10 cellular contexts compared by ENCODE assay signal in the genomic region with DNA sequence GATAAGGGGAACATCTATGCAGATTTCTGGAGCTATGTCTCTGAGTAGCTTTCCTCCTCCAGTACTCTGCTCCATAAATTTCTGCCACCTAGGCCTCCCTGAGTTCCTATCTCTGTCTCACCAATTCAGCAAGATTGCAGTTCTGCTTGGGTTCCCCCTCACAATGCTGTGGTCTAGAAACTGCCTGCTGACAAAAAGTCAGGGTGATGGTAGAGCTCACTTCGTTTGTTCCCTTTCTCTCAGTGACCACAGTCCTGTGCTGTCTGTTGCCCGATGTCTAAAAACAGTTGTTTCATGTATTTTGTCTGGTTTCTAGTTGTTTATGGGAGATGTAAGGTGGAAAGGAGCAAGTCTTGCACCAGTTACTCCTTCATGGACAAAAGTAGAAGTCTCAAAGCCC. TPM values are rescaled to one million over a fixed set of nuclear protein-coding genes. Genes with fewer than 3 reads are reported as not detected.
DNase-seq lines count a peak whose midpoint lies in the region; ATAC-seq and TF ChIP-seq lines count a peak whose summit lies in the region.
"Had no signal": no experiment of that assay in that cellular context is flagged by ENCODE, and none has a peak within 500 bp of the region (broad histone marks: within the 10 kb centered on the region; RNA-seq: fewer than 3 reads in every experiment).

No MANE protein-coding gene starts in this region.

- peaks cover 49% of the 10 kb centered on the region for H3K79me2 ChIP-seq in GM23338 (replicated peaks; ENCODE audit: insufficient read depth)

- peaks cover 11% of the 10 kb centered on the region; the same call in 1 of the 2 replicates for H3K4me1 ChIP-seq in GM23338 (ENCODE audit: insufficient read depth)
- peaks cover 12% of the 10 kb centered on the region for H3K4me1 ChIP-seq in foreskin keratinocyte
- no peaks in the 10 kb centered on the region for H3K4me1 ChIP-seq in breast epithelium

- TF ChIP-seq CTCF in GM23338 (conservative IDR thresholded peaks at IDR 0.05; ENCODE audit: low read depth in 2 of 2) (no peak), nephron progenitor cell (IDR thresholded peaks at IDR 0.05) (no peak), foreskin keratinocyte (conservative IDR thresholded peaks at IDR 0.05) (no peak), breast epithelium (IDR thresholded peaks at IDR 0.05) (no peak)

- no peak overlapping the region for H3K4me2 ChIP-seq in GM23338

- H3K36me3 ChIP-seq in GM23338 (ENCODE audit: insufficient read depth) (no peaks in the 10 kb centered on the region), breast epithelium (no peaks in the 10 kb centered on the region)

- H2AFZ ChIP-seq in GM23338, result no peak overlapping the region

- H3K4me3 Mint-ChIP-seq in GM23338 (no peak overlapping the region), nephron progenitor cell (no peak overlapping the region)

- peak; percentile 92 for ATAC-seq in GM19025 (IDR thresholded peaks at IDR 0.05; ENCODE audit: low read depth, unreplicated experiment)
- no peak for ATAC-seq in GM23338
- ATAC-seq in HG03378 (IDR thresholded peaks at IDR 0.05; ENCODE audit: unreplicated experiment), result peak; percentile 84
- ATAC-seq in foreskin keratinocyte, result no peak

- H3K27me3 ChIP-seq in GM23338 (ENCODE audit: insufficient read depth) (no peaks in the 10 kb centered on the region), foreskin keratinocyte (no peaks in the 10 kb centered on the region), breast epithelium (peaks cover 0 to 11% of the 10 kb centered on the region in 2 donors)

- TF ChIP-seq POLR2A in breast epithelium (IDR thresholded peaks at IDR 0.05), result no peak

- H3K36me3 Mint-ChIP-seq in GM23338 (ENCODE audit: low read depth), result peaks cover 2% of the 10 kb centered on the region; the same call in 1 of the 3 replicates
- H3K36me3 Mint-ChIP-seq in nephron progenitor cell (ENCODE audit: low read depth), result peaks cover 14% of the 10 kb centered on the region

- no peaks in the 10 kb centered on the region for H3K9me2 ChIP-seq in GM23338 (ENCODE audit: insufficient read depth)

- peaks cover 12% of the 10 kb centered on the region for H3K4me1 Mint-ChIP-seq in GM23338
- H3K4me1 Mint-ChIP-seq in nephron progenitor cell, result peaks cover 6% of the 10 kb centered on the region

- H3K27me3 Mint-ChIP-seq in GM23338 (ENCODE audit: insufficient read depth, low read depth, poor library complexity) (no peaks in the 10 kb centered on the region), nephron progenitor cell (ENCODE audit: low read depth, poor library complexity) (no peaks in the 10 kb centered on the region)

- H3K27ac ChIP-seq in GM23338 (ENCODE audit: low read depth), result no peak overlapping the region
- no peak overlapping the region for H3K27ac ChIP-seq in foreskin keratinocyte
- H3K27ac ChIP-seq in breast epithelium, result no peak overlapping the region

- H3K27ac Mint-ChIP-seq in GM23338 (peak overlapping the region; percentile 38; the same call in 1 of the 2 replicates), nephron progenitor cell (peak overlapping the region; percentile 43)

- intact Hi-C loops in cardiac septum (cut with DNase I) (no loop called here), breast epithelium (cut with DNase I; ENCODE audit: low total_unique reads) (no loop called here)

- H3K9me3 ChIP-seq in breast epithelium, result no peaks in the 10 kb centered on the region

- no peaks in the 10 kb centered on the region for H4K20me1 ChIP-seq in GM23338 (replicated peaks; ENCODE audit: insufficient read depth)

- DNase-seq in GM23338 (ENCODE audit: low spot score) (no peak), nephron progenitor cell (no peak), cardiac septum (ENCODE audit: low spot score) (no peak), foreskin keratinocyte (no peak), breast epithelium (ENCODE audit: low spot score in 2 of 2) (no peak)
- DNase-seq in activated T-cell treated with anti-CD3 and anti-CD28 coated beads, Interleukin-2, amount 50 U/mL, for 48 hours, result no peak
- DNase-seq: activated CD4-positive, alpha-beta T cell treated with anti-CD3 and anti-CD28 coated beads, Interleukin-2, amount 50 U/mL, for 48 hours had no signal

- H3F3A ChIP-seq in GM23338 (replicated peaks; ENCODE audit: low read depth), result no peaks in the 10 kb centered on the region

- H3K4me3 ChIP-seq in GM23338 (no peak overlapping the region), breast epithelium (no peak overlapping the region)
- H3K4me3 ChIP-seq: lung had no signal

- no peaks in the 10 kb centered on the region for H3K9me3 Mint-ChIP-seq in GM23338
- H3K9me3 Mint-ChIP-seq in nephron progenitor cell, result peaks cover 13% of the 10 kb centered on the region

TF ChIP-seq in GM23338, 12 proteins besides CTCF, POLR2A, EP300 and RAD21 (continues in another document):
- TF ChIP-seq, protein P1, sequence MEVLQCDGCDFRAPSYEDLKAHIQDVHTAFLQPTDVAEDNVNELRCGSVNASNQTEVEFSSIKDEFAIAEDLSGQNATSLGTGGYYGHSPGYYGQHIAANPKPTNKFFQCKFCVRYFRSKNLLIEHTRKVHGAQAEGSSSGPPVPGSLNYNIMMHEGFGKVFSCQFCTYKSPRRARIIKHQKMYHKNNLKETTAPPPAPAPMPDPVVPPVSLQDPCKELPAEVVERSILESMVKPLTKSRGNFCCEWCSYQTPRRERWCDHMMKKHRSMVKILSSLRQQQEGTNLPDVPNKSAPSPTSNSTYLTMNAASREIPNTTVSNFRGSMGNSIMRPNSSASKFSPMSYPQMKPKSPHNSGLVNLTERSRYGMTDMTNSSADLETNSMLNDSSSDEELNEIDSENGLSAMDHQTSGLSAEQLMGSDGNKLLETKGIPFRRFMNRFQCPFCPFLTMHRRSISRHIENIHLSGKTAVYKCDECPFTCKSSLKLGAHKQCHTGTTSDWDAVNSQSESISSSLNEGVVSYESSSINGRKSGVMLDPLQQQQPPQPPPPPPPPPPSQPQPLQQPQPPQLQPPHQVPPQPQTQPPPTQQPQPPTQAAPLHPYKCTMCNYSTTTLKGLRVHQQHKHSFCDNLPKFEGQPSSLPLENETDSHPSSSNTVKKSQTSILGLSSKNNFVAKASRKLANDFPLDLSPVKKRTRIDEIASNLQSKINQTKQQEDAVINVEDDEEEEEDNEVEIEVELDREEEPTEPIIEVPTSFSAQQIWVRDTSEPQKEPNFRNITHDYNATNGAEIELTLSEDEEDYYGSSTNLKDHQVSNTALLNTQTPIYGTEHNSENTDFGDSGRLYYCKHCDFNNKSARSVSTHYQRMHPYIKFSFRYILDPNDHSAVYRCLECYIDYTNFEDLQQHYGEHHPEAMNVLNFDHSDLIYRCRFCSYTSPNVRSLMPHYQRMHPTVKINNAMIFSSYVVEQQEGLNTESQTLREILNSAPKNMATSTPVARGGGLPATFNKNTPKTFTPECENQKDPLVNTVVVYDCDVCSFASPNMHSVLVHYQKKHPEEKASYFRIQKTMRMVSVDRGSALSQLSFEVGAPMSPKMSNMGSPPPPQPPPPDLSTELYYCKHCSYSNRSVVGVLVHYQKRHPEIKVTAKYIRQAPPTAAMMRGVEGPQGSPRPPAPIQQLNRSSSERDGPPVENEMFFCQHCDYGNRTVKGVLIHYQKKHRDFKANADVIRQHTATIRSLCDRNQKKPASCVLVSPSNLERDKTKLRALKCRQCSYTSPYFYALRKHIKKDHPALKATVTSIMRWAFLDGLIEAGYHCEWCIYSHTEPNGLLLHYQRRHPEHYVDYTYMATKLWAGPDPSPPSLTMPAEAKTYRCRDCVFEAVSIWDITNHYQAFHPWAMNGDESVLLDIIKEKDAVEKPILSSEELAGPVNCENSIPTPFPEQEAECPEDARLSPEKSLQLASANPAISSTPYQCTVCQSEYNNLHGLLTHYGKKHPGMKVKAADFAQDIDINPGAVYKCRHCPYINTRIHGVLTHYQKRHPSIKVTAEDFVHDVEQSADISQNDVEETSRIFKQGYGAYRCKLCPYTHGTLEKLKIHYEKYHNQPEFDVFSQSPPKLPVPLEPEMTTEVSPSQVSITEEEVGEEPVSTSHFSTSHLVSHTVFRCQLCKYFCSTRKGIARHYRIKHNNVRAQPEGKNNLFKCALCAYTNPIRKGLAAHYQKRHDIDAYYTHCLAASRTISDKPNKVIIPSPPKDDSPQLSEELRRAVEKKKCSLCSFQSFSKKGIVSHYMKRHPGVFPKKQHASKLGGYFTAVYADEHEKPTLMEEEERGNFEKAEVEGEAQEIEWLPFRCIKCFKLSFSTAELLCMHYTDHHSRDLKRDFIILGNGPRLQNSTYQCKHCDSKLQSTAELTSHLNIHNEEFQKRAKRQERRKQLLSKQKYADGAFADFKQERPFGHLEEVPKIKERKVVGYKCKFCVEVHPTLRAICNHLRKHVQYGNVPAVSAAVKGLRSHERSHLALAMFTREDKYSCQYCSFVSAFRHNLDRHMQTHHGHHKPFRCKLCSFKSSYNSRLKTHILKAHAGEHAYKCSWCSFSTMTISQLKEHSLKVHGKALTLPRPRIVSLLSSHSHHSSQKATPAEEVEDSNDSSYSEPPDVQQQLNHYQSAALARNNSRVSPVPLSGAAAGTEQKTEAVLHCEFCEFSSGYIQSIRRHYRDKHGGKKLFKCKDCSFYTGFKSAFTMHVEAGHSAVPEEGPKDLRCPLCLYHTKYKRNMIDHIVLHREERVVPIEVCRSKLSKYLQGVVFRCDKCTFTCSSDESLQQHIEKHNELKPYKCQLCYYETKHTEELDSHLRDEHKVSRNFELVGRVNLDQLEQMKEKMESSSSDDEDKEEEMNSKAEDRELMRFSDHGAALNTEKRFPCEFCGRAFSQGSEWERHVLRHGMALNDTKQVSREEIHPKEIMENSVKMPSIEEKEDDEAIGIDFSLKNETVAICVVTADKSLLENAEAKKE (CRISPR knock-in tag; IDR thresholded peaks at IDR 0.05), result no peak
- TF ChIP-seq STAT1 (IDR thresholded peaks at IDR 0.05; ENCODE audit: unreplicated experiment), result no peak
- no peak for TF ChIP-seq EZH2phosphoT487 (IDR thresholded peaks at IDR 0.05; ENCODE audit: unreplicated experiment)

RNA-seq across cellular contexts. Expression of a gene that starts 41.1 kb away (rescaled TPM):
- total RNA-seq in GM23338 (2014; rRNA removed; shearing (Covaris generic)), result 31.3 and 32.5 TPM in 2 replicates
- polyA plus RNA-seq in GM23338 (2016; fragmentation: Nextera tagmentation; extraction: Ambion mirVana) (12.4 and 16.9 TPM in 2 replicates), foreskin keratinocyte (5.3 and 5.8 TPM in 2 replicates)
- total RNA-seq in cardiac septum (1.5 TPM), foreskin keratinocyte (17.3 and 20.0 TPM in 2 replicates), breast epithelium (1 to 10 TPM; 4.3 to 8.2 (median 6.6) TPM)

Comparison
In these comparisons a context has a peak if more than half of its experiments do, and no peak if none do; other contexts are left out.
1. ATAC-seq: peak in GM19025 (single experiment) and HG03378 (single experiment); none in GM23338 (single experiment) and foreskin keratinocyte (single experiment).